20 cellular contexts compared by ENCODE assay signal in genomic region chr18:58694720-58695468, GRCh38. TPM values are rescaled to one million over a fixed set of nuclear protein-coding genes. Genes with fewer than 3 reads are reported as not detected.
DNase-seq lines count a peak whose midpoint lies in the region; ATAC-seq and TF ChIP-seq lines count a peak whose summit lies in the region.
"Had no signal": no experiment of that assay in that cellular context is flagged by ENCODE, and none has a peak within 500 bp of the region (broad histone marks: within the 10 kb centered on the region; RNA-seq: fewer than 3 reads in every experiment).

No MANE protein-coding gene starts in this region.

- H3K4me3 ChIP-seq in cardiac muscle cell (no peak overlapping the region), right atrium auricular region (no peak overlapping the region)
- H3K4me3 ChIP-seq: hepatocyte, lower lobe of right lung, pancreas, right lobe of liver had no signal

- H3K4me3 Mint-ChIP-seq in activated naive CD8-positive, alpha-beta T cell treated with anti-CD3 and anti-CD28 coated beads, Interleukin-2, amount 10 ng/mL, durations not matched to agents 7 days and 5 days: peak overlapping the region; percentile 35
- H3K4me3 Mint-ChIP-seq in nephron: no peak overlapping the region
- no peak overlapping the region for H3K4me3 Mint-ChIP-seq in endothelial cell (ENCODE audit: unreplicated experiment)

- DNase-seq in cardiac muscle cell (ENCODE audit: low read depth in 1 of 2, low spot score in 1 of 2): no peak
- no peak for DNase-seq in right atrium auricular region (ENCODE audit: low spot score)
- DNase-seq in NCI-H226: peak; percentile 45
- no peak for DNase-seq in activated naive CD8-positive, alpha-beta T cell treated with anti-CD3 and anti-CD28 coated beads, Interleukin-2, amount 10 ng/mL, durations not matched to agents 7 days and 5 days
- DNase-seq in endothelial cell (ENCODE audit: low spot score): no peak
- DNase-seq in foreskin keratinocyte: no peak
- DNase-seq: activated gamma-delta T cell; islet precursor cell; Kasumi-1; lower lobe of right lung; NCI-H1092 treated with DMSO at 0.1 percent for 48 hours; NCI-H2107; NCI-H526 treated with DMSO at 0.1 percent for 48 hours; pancreas; right lobe of liver; stimulated activated naive CD4-positive, alpha-beta T cell; trophoblast cell had no signal

- H3K27me3 Mint-ChIP-seq in activated naive CD8-positive, alpha-beta T cell treated with anti-CD3 and anti-CD28 coated beads, Interleukin-2, amount 10 ng/mL, durations not matched to agents 7 days and 5 days: no peaks in the 10 kb centered on the region
- no peaks in the 10 kb centered on the region for H3K27me3 Mint-ChIP-seq in nephron (ENCODE audit: low read depth)
- H3K27me3 Mint-ChIP-seq in endothelial cell (ENCODE audit: unreplicated experiment): peaks cover 2% of the 10 kb centered on the region

- H3K27me3 ChIP-seq in cardiac muscle cell: no peaks in the 10 kb centered on the region
- H3K27me3 ChIP-seq in right atrium auricular region: no peaks in the 10 kb centered on the region
- no peaks in the 10 kb centered on the region for H3K27me3 ChIP-seq in foreskin keratinocyte
- H3K27me3 ChIP-seq: hepatocyte, pancreas, right lobe of liver had no signal

- H3K27ac ChIP-seq in cardiac muscle cell: peak overlapping the region; percentile 49
- H3K27ac ChIP-seq in right atrium auricular region: no peak overlapping the region
- H3K27ac ChIP-seq in foreskin keratinocyte: no peak overlapping the region
- H3K27ac ChIP-seq: hepatocyte, lower lobe of right lung, pancreas, right lobe of liver had no signal

- H3K36me3 Mint-ChIP-seq in activated naive CD8-positive, alpha-beta T cell treated with anti-CD3 and anti-CD28 coated beads, Interleukin-2, amount 10 ng/mL, durations not matched to agents 7 days and 5 days: peaks cover 45% of the 10 kb centered on the region
- H3K36me3 Mint-ChIP-seq in nephron (ENCODE audit: low read depth) (peaks cover 47% of the 10 kb centered on the region), endothelial cell (ENCODE audit: low read depth, unreplicated experiment) (peaks cover 9% of the 10 kb centered on the region)

- H3K27ac Mint-ChIP-seq in activated naive CD8-positive, alpha-beta T cell treated with anti-CD3 and anti-CD28 coated beads, Interleukin-2, amount 10 ng/mL, durations not matched to agents 7 days and 5 days: peak overlapping the region; percentile 55
- H3K27ac Mint-ChIP-seq in nephron (peak overlapping the region in 2 of 3 experiments; percentile 60 to 73), endothelial cell (ENCODE audit: unreplicated experiment) (no peak overlapping the region)

- H3K4me1 ChIP-seq in cardiac muscle cell (ENCODE audit: low read depth) (peaks cover 19% of the 10 kb centered on the region), right atrium auricular region (no peaks in the 10 kb centered on the region), foreskin keratinocyte (no peaks in the 10 kb centered on the region)
- H3K4me1 ChIP-seq: lower lobe of right lung, pancreas had no signal

- no peak for TF ChIP-seq CTCF in cardiac muscle cell (IDR thresholded peaks at IDR 0.05; ENCODE audit: low read depth, low read length)
- TF ChIP-seq CTCF in right atrium auricular region (IDR thresholded peaks at IDR 0.05): no peak
- TF ChIP-seq CTCF in nephron (IDR thresholded peaks at IDR 0.05; ENCODE audit: unreplicated experiment in 3 of 3): no peak
- TF ChIP-seq CTCF in endothelial cell (IDR thresholded peaks at IDR 0.05; ENCODE audit: unreplicated experiment): no peak
- no peak for TF ChIP-seq CTCF in foreskin keratinocyte (conservative IDR thresholded peaks at IDR 0.05)

- peaks cover 2% of the 10 kb centered on the region for H3K9me3 Mint-ChIP-seq in activated naive CD8-positive, alpha-beta T cell treated with anti-CD3 and anti-CD28 coated beads, Interleukin-2, amount 10 ng/mL, durations not matched to agents 7 days and 5 days
- H3K9me3 Mint-ChIP-seq in nephron (no peaks in the 10 kb centered on the region), endothelial cell (ENCODE audit: unreplicated experiment) (no peaks in the 10 kb centered on the region)

- no peaks in the 10 kb centered on the region for H3K9me3 ChIP-seq in cardiac muscle cell (ENCODE audit: low read depth)
- H3K9me3 ChIP-seq in right atrium auricular region: no peaks in the 10 kb centered on the region
- H3K9me3 ChIP-seq: lower lobe of right lung, pancreas, right lobe of liver had no signal

- peaks cover 19% of the 10 kb centered on the region for H3K36me3 ChIP-seq in cardiac muscle cell
- no peaks in the 10 kb centered on the region for H3K36me3 ChIP-seq in right atrium auricular region
- H3K36me3 ChIP-seq: pancreas, right lobe of liver had no signal

- POLR2A ChIA-PET in activated naive CD8-positive, alpha-beta T cell treated with anti-CD3 and anti-CD28 coated beads, Interleukin-2, amount 10 ng/mL, durations not matched to agents 7 days and 5 days (lab: Charles Lee): no interaction called here

- ATAC-seq in activated naive CD8-positive, alpha-beta T cell treated with anti-CD3 and anti-CD28 coated beads, Interleukin-2, amount 10 ng/mL, durations not matched to agents 7 days and 5 days (ENCODE audit: low read depth): no peak
- ATAC-seq in GM19395 (IDR thresholded peaks at IDR 0.05; ENCODE audit: unreplicated experiment): no peak
- ATAC-seq in foreskin keratinocyte: no peak
- ATAC-seq: lower lobe of right lung, pancreas, right lobe of liver had no signal

- H3K4me1 Mint-ChIP-seq in activated naive CD8-positive, alpha-beta T cell treated with anti-CD3 and anti-CD28 coated beads, Interleukin-2, amount 10 ng/mL, durations not matched to agents 7 days and 5 days: peaks cover 66% of the 10 kb centered on the region
- H3K4me1 Mint-ChIP-seq in nephron (peaks cover 27% of the 10 kb centered on the region), endothelial cell (ENCODE audit: unreplicated experiment) (peaks cover 6% of the 10 kb centered on the region)

RNA-seq across cellular contexts. Expression of gene MALT1, which starts 23.6 kb away (rescaled TPM):
- total RNA-seq in cardiac muscle cell (38.9 and 51.8 TPM in 2 replicates), right atrium auricular region (10 to 100 TPM in 1 of 2 donors, 1 to 10 TPM in 1; 9.9 to 10.9 TPM), endothelial cell (ENCODE audit: unreplicated experiment) (17.3 TPM), foreskin keratinocyte (28.4 and 31.6 TPM in 2 replicates)
- polyA plus RNA-seq in cardiac muscle cell (33.6 and 36.6 TPM in 2 replicates), foreskin keratinocyte (11.0 and 13.0 TPM in 2 replicates)
- 10 to 100 TPM; 68.6 to 71.6 TPM for total RNA-seq in activated naive CD8-positive, alpha-beta T cell treated with anti-CD3 and anti-CD28 coated beads, Interleukin-2, amount 10 ng/mL, durations not matched to agents 7 days and 5 days
